Comparison of ENCODE assay signal across 8 cellular contexts in the genomic region with DNA sequence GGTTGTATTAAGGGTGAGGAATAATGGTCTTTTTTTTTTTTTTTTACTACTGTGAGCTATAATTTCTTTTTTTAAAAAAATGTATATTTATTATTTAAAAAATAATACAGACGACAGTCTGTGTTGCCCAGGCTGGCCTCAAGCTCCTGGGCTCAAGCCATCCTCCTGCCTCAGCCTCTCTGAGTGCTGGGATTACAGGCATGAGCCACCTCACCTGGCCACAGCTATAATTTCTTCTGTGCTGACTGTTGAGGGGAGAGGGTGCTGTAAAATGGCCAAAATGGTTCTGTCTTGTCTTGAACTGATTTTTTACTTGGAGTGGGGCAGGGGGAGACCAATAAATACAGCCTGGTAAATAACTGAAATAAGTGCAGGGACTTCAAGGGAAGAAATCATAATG.
DNase-seq lines count a peak whose midpoint lies in the region; ATAC-seq lines count a peak whose summit lies in the region.

No MANE protein-coding gene starts in this region.

- peaks cover 2% of the 10 kb centered on the region for H3K27me3 Mint-ChIP-seq in T-helper 2 cell treated with Interferon-gamma antibody and Interleukin-4, amounts not matched to agents 5 μg/mL and 100 μg/mL, for 36 hours (ENCODE audit: low read depth)
- no peaks in the 10 kb centered on the region for H3K27me3 Mint-ChIP-seq in activated naive CD8-positive, alpha-beta T cell
- peaks cover 0 to 4% of the 10 kb centered on the region in 2 donors for H3K27me3 Mint-ChIP-seq in stimulated activated naive B cell treated with anti-CD40 and anti-IgM and Interleukin-4, amounts not matched to agents 10 μg/mL and 1 μg/mL and 100 μg/mL, for 72 hours

- H3K27ac ChIP-seq in iPS-20b (ENCODE audit: low read length), result no peak overlapping the region

- H3K27ac Mint-ChIP-seq in T-helper 2 cell treated with Interferon-gamma antibody and Interleukin-4, amounts not matched to agents 5 μg/mL and 100 μg/mL, for 36 hours, result peak overlapping the region; percentile 52
- peak overlapping the region; percentile 81 for H3K27ac Mint-ChIP-seq in activated naive CD8-positive, alpha-beta T cell
- peak overlapping the region; percentile 60 for H3K27ac Mint-ChIP-seq in stimulated activated naive B cell treated with anti-CD40 and anti-IgM and Interleukin-4, amounts not matched to agents 10 μg/mL and 1 μg/mL and 100 μg/mL, for 72 hours

- no peak for DNase-seq in T-helper 2 cell treated with Interferon-gamma antibody and Interleukin-4, amounts not matched to agents 5 μg/mL and 100 μg/mL, for 36 hours (ENCODE audit: low spot score)
- DNase-seq in T-helper 2 cell (no peak), GDM1 (lab: John Stamatoyannopoulos, UW) (no peak)
- DNase-seq in stimulated activated naive B cell treated with anti-CD40 and anti-IgM and Interleukin-4, amounts not matched to agents 10 μg/mL and 1 μg/mL and 100 μg/mL, for 72 hours, result no peak

- H3K4me1 Mint-ChIP-seq in T-helper 2 cell treated with Interferon-gamma antibody and Interleukin-4, amounts not matched to agents 5 μg/mL and 100 μg/mL, for 36 hours (ENCODE audit: low read depth), result peaks cover 43% of the 10 kb centered on the region
- peaks cover 61% of the 10 kb centered on the region for H3K4me1 Mint-ChIP-seq in activated naive CD8-positive, alpha-beta T cell (ENCODE audit: low read depth)
- H3K4me1 Mint-ChIP-seq in stimulated activated naive B cell treated with anti-CD40 and anti-IgM and Interleukin-4, amounts not matched to agents 10 μg/mL and 1 μg/mL and 100 μg/mL, for 72 hours, result peaks cover 28 to 47% of the 10 kb centered on the region in 2 donors

- peak overlapping the region; percentile 54; the same call in 1 of the 2 replicates for H3K9ac ChIP-seq in iPS-20b (ENCODE audit: low read depth, low read length)

- H3K9me3 ChIP-seq in iPS-20b (ENCODE audit: insufficient read depth, low read depth, low read length), result no peaks in the 10 kb centered on the region

- peak overlapping the region; percentile 97 for H3K4me3 Mint-ChIP-seq in T-helper 2 cell treated with Interferon-gamma antibody and Interleukin-4, amounts not matched to agents 5 μg/mL and 100 μg/mL, for 36 hours
- peak overlapping the region; percentile 100 for H3K4me3 Mint-ChIP-seq in activated naive CD8-positive, alpha-beta T cell
- peak overlapping the region; percentile 88 to 95 for H3K4me3 Mint-ChIP-seq in stimulated activated naive B cell treated with anti-CD40 and anti-IgM and Interleukin-4, amounts not matched to agents 10 μg/mL and 1 μg/mL and 100 μg/mL, for 72 hours

- peak overlapping the region; percentile 95 for H3K4me3 ChIP-seq in iPS-20b (ENCODE audit: low read length)

- ATAC-seq in stimulated activated naive B cell treated with anti-CD40 and anti-IgM and Interleukin-4, amounts not matched to agents 10 μg/mL and 1 μg/mL and 100 μg/mL, for 72 hours (replicated peaks), result no peak
- no peak for ATAC-seq in GM18519 (IDR thresholded peaks at IDR 0.05; ENCODE audit: low FRiP score, unreplicated experiment)
- no peak for ATAC-seq in HG03354 (IDR thresholded peaks at IDR 0.05; ENCODE audit: poor library complexity, severe bottlenecking, unreplicated experiment)

- peaks cover 81% of the 10 kb centered on the region for H3K36me3 Mint-ChIP-seq in T-helper 2 cell treated with Interferon-gamma antibody and Interleukin-4, amounts not matched to agents 5 μg/mL and 100 μg/mL, for 36 hours (ENCODE audit: low read depth)
- peaks cover 35% of the 10 kb centered on the region for H3K36me3 Mint-ChIP-seq in activated naive CD8-positive, alpha-beta T cell
- H3K36me3 Mint-ChIP-seq in stimulated activated naive B cell treated with anti-CD40 and anti-IgM and Interleukin-4, amounts not matched to agents 10 μg/mL and 1 μg/mL and 100 μg/mL, for 72 hours, result peaks cover 54 to 65% of the 10 kb centered on the region in 2 donors

- no peaks in the 10 kb centered on the region for H3K9me3 Mint-ChIP-seq in T-helper 2 cell treated with Interferon-gamma antibody and Interleukin-4, amounts not matched to agents 5 μg/mL and 100 μg/mL, for 36 hours
- no peaks in the 10 kb centered on the region for H3K9me3 Mint-ChIP-seq in activated naive CD8-positive, alpha-beta T cell (ENCODE audit: low read depth)
- H3K9me3 Mint-ChIP-seq in stimulated activated naive B cell treated with anti-CD40 and anti-IgM and Interleukin-4, amounts not matched to agents 10 μg/mL and 1 μg/mL and 100 μg/mL, for 72 hours, result peaks cover 0 to 2% of the 10 kb centered on the region in 2 donors

- H3K27me3 ChIP-seq in iPS-20b (ENCODE audit: insufficient read depth, low read length), result no peaks in the 10 kb centered on the region

- H3K36me3 ChIP-seq in iPS-20b (ENCODE audit: insufficient read depth, low read depth, low read length), result peaks cover 81% of the 10 kb centered on the region

- H3K4me1 ChIP-seq in iPS-20b (ENCODE audit: insufficient read depth, low read length), result peaks cover 6% of the 10 kb centered on the region; the same call in 1 of the 2 replicates
